In the genomic region with DNA sequence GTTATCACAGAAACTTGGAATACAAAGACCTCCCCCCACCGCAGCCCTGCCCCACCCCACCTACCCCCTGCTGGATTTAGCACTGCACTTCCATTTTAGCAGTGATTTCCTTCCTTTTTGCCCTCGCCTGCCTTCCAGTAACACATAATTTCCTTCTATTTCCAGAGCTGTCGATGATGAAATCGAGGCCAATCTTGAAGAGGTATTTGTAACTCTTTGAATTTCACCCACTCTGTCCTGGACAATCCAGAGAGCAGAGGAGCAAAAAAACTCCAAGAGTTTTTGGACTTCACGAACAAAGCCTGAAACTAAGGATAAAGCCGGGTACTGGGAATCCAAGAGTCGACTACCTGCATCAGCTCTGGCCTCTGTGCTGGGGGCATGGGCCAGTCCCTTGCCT, we compare ENCODE assay signal across 15 cellular contexts.
"Had no signal": no experiment of that assay in that cellular context is flagged by ENCODE, and none has a peak within 500 bp of the region (broad histone marks: within the 10 kb centered on the region; RNA-seq: fewer than 3 reads in every experiment).

No MANE protein-coding gene starts in this region.

- H3K36me3 ChIP-seq: ovary, uterus had no signal

- H3K27ac ChIP-seq: ovary, uterus had no signal

- H3K9me3 ChIP-seq: ovary, thoracic aorta, uterus had no signal

- H3K4me1 ChIP-seq: uterus had no signal

- H3K4me3 ChIP-seq: ovary, thoracic aorta, uterus had no signal

- DNase-seq: activated CD4-positive, alpha-beta memory T cell treated with anti-CD3 and anti-CD28 coated beads, Interleukin-2, amount 10 ng/mL, durations not matched to agents 7 days and 5 days; activated CD4-positive, alpha-beta T cell treated with anti-CD3 and anti-CD28 coated beads for 1 hour; activated naive CD4-positive, alpha-beta T cell; caudate nucleus; cortex of kidney; endodermal cell; foreskin fibroblast; left colon; ovary; stimulated activated CD4-positive, alpha-beta T cell treated with anti-CD3 and anti-CD28 coated beads, Interleukin-4, amount 100 ng/mL, for 1 hour; stimulated activated CD8-positive, alpha-beta memory T cell treated with anti-CD3 and anti-CD28 coated beads, Interleukin-4, amount 100 ng/mL, for 48 hours; stimulated activated naive CD8-positive, alpha-beta T cell treated with anti-CD3 and anti-CD28 coated beads, Interleukin-15, amount 100 ng/mL, for 72 hours; T-helper 9 cell; uterus had no signal

- H3K27me3 ChIP-seq: ovary, uterus had no signal

- ATAC-seq: left colon; stimulated activated naive CD8-positive, alpha-beta T cell treated with anti-CD3 and anti-CD28 coated beads, Interleukin-15, amount 100 ng/mL, for 72 hours had no signal
